ENCODE assay signal across 16 cellular contexts in the genomic region with DNA sequence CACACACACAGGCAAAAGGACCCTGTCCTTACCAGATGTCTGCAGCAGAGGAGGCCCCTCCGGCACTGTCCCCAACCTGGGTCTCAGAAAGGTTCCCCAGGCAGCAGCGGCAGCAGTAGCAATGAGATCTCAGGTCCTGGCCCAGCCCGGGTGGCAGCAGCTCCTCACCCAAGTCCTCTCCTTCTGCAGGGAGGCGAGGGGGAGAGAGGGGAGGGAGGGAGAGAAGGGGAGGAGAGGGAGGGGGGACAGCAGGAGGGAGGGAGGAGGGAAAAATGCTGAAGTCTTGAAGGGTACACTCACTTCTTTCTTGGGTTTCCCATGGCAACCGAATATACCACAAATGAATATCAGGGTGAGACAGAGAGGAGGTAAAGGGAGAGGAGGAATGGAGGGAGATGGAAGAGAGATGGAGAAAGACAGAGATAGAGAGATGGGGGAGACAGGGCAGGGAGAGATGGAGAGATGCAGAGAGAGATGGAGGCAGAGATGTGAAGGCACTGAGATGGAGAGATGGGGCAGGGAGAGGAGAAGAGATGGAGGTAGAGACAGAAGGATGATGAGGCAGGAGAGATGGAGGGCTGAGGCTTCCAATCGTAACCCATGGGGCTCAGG. TPM values are rescaled to one million over a fixed set of nuclear protein-coding genes. Genes with fewer than 3 reads are reported as not detected.
"Had no signal": no experiment of that assay in that cellular context is flagged by ENCODE, and none has a peak within 500 bp of the region (broad histone marks: within the 10 kb centered on the region; RNA-seq: fewer than 3 reads in every experiment).

No MANE protein-coding gene starts in this region.

- H3K36me3 Mint-ChIP-seq: T-cell had no signal

- DNase-seq: activated CD4-positive, alpha-beta T cell treated with anti-CD3 and anti-CD28 coated beads, Interleukin-2, amount 50 U/mL, for 1 hour; activated naive CD4-positive, alpha-beta T cell treated with Interleukin-2 at 50 U/mL for 16 hours; effector CD8-positive, alpha-beta T cell; heart left ventricle; stimulated activated CD4-positive, alpha-beta T cell treated with anti-CD3 and anti-CD28 coated beads, Interleukin-15, amount 100 ng/mL, for 24 hours; stimulated activated CD4-positive, alpha-beta T cell treated with anti-CD3 and anti-CD28 coated beads, Interleukin-4, amount 100 ng/mL, for 1 hour; stimulated activated naive CD4-positive, alpha-beta T cell; T-cell; T1000; tibial artery had no signal

- H3K9me3 ChIP-seq: heart left ventricle, tibial artery, vagina had no signal

- ATAC-seq: heart left ventricle, T-cell had no signal

- H3K27ac ChIP-seq: cardiac muscle cell, foreskin keratinocyte, heart left ventricle, tibial artery, vagina had no signal

- H3K27ac Mint-ChIP-seq: activated T-helper 17 cell treated with anti-CD3 and anti-CD28 coated beads, Interleukin-2, amount 50 U/mL, for 72 hours had no signal

- H3K27me3 ChIP-seq: vagina had no signal

- H3K9me3 Mint-ChIP-seq: activated T-helper 17 cell treated with anti-CD3 and anti-CD28 coated beads, Interleukin-2, amount 50 U/mL, for 72 hours; T-cell had no signal

RNA-seq across cellular contexts. Expression of a gene that starts 9.4 kb away (rescaled TPM):
- total RNA-seq: mesenteric fat pad, subcutaneous adipose tissue, vagina had no signal
